Comparison of ENCODE assay signal across 1 cellular context in the genomic region with DNA sequence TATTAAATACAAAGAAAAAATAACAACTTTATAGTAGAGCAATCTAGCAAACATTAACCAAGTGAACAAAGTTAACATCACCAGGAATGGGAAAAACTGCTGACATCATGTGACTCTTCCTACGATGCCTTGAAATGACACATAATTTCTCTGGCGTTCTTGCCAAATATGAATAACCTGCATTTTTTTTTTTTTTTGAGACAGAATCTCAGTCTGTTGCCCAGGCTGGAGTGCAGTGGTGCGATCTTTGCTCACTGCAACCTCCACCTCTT.
TF ChIP-seq lines count a peak whose summit lies in the region.

No MANE protein-coding gene starts in this region.

TF ChIP-seq in SK-N-SH, 30 proteins besides CTCF, POLR2A, EP300 and RAD21 (continued from another document):
- TF ChIP-seq MXI1 (IDR thresholded peaks at IDR 0.05; ENCODE audit: low read depth, low read length) (no peak), SIN3A (IDR thresholded peaks at IDR 0.05; ENCODE audit: borderline replicate concordance, low read depth, low read length) (no peak), ELF1 (IDR thresholded peaks at IDR 0.05) (no peak), CHD2 (IDR thresholded peaks at IDR 0.05; ENCODE audit: low read length, partially characterized antibody) (no peak), NRF1 (IDR thresholded peaks at IDR 0.05; ENCODE audit: low read depth, low read length) (no peak), FOXJ3 (CRISPR knock-in tag; IDR thresholded peaks at IDR 0.05) (no peak), POLR2AphosphoS5 (IDR thresholded peaks at IDR 0.05; ENCODE audit: low read depth, low read length) (no peak), TAF1 (IDR thresholded peaks at IDR 0.05; ENCODE audit: borderline replicate concordance, low read depth, low read length) (no peak), NFIC (IDR thresholded peaks at IDR 0.05; ENCODE audit: borderline replicate concordance) (0 out of 2 replicates have a peak, but pooled peaks have one; percentile 34), RCOR1 (IDR thresholded peaks at IDR 0.05; ENCODE audit: low read length) (no peak), RFX5 (IDR thresholded peaks at IDR 0.05; ENCODE audit: low read length) (no peak)
- TF ChIP-seq, protein P1, sequence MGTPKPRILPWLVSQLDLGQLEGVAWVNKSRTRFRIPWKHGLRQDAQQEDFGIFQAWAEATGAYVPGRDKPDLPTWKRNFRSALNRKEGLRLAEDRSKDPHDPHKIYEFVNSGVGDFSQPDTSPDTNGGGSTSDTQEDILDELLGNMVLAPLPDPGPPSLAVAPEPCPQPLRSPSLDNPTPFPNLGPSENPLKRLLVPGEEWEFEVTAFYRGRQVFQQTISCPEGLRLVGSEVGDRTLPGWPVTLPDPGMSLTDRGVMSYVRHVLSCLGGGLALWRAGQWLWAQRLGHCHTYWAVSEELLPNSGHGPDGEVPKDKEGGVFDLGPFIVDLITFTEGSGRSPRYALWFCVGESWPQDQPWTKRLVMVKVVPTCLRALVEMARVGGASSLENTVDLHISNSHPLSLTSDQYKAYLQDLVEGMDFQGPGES (IDR thresholded peaks at IDR 0.05; ENCODE audit: low read depth, low read length), result no peak
- TF ChIP-seq, protein P2, sequence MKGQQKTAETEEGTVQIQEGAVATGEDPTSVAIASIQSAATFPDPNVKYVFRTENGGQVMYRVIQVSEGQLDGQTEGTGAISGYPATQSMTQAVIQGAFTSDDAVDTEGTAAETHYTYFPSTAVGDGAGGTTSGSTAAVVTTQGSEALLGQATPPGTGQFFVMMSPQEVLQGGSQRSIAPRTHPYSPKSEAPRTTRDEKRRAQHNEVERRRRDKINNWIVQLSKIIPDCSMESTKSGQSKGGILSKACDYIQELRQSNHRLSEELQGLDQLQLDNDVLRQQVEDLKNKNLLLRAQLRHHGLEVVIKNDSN (IDR thresholded peaks at IDR 0.05; ENCODE audit: borderline replicate concordance, low read depth), result peak; percentile 73
